ENCODE assay signal across 8 cellular contexts in genomic region chr2:101149241-101150192, GRCh38. TPM values are rescaled to one million over a fixed set of nuclear protein-coding genes. Genes with fewer than 3 reads are reported as not detected.
DNase-seq lines count a peak whose midpoint lies in the region; ATAC-seq and TF ChIP-seq lines count a peak whose summit lies in the region.

No MANE protein-coding gene starts in this region.

- CTCF ChIA-PET in activated CD4-positive, alpha-beta T cell treated with anti-CD3 and anti-CD28 coated beads, Interleukin-2, amount 10 ng/mL, durations not matched to agents 7 days and 5 days (lab: Charles Lee), result interaction anchor here (1.0 to 1.7 kb wide), 5 partner anchors 9 to 137 kb away, joined by 3 to 7 read pairs (median 5); partner anchors contain the start of gene CNOT11
- CTCF ChIA-PET in activated B cell treated with CpG ODN at 0.5 μM for 24 hours (lab: Charles Lee), result interaction anchor here (1.8 to 4.9 kb wide), 3 partner anchors 25 to 56 kb away, joined by 5 to 32 read pairs (median 8); no protein-coding TSS in a partner anchor

- no peaks in the 10 kb centered on the region for H3K36me3 Mint-ChIP-seq in activated CD4-positive, alpha-beta T cell treated with anti-CD3 and anti-CD28 coated beads, Interleukin-2, amount 10 ng/mL, durations not matched to agents 7 days and 5 days (ENCODE audit: low read depth)
- no peaks in the 10 kb centered on the region for H3K36me3 Mint-ChIP-seq in activated B cell treated with CpG ODN at 0.5 μM for 24 hours (ENCODE audit: low read depth)

- TF ChIP-seq CTCF in activated B cell treated with CpG ODN at 0.5 μM for 24 hours (IDR thresholded peaks at IDR 0.05), result no peak

- H3K4me1 Mint-ChIP-seq in activated CD4-positive, alpha-beta T cell treated with anti-CD3 and anti-CD28 coated beads, Interleukin-2, amount 10 ng/mL, durations not matched to agents 7 days and 5 days, result peaks cover 15% of the 10 kb centered on the region
- H3K4me1 Mint-ChIP-seq in activated B cell treated with CpG ODN at 0.5 μM for 24 hours, result peaks cover 32% of the 10 kb centered on the region

- peaks cover 72% of the 10 kb centered on the region for H3K27me3 Mint-ChIP-seq in activated CD4-positive, alpha-beta T cell treated with anti-CD3 and anti-CD28 coated beads, Interleukin-2, amount 10 ng/mL, durations not matched to agents 7 days and 5 days
- peaks cover 35% of the 10 kb centered on the region for H3K27me3 Mint-ChIP-seq in activated B cell treated with CpG ODN at 0.5 μM for 24 hours

- H3K27ac ChIP-seq in subcutaneous abdominal adipose tissue (ENCODE audit: low read depth, low read length), result no peak overlapping the region

- H3K4me3 ChIP-seq in iPS-18c (ENCODE audit: insufficient read depth, low read depth, low read length) (peak overlapping the region; percentile 66; the same call in 1 of the 2 replicates), subcutaneous abdominal adipose tissue (ENCODE audit: low read depth in 1 of 5, low read length in 5 of 5) (peak overlapping the region; percentile 17 to 77 (median 72))

- ATAC-seq in activated B cell treated with CpG ODN at 0.5 μM for 24 hours (ENCODE audit: low read depth) (no peak), HG03457 (IDR thresholded peaks at IDR 0.05; ENCODE audit: unreplicated experiment) (no peak), GM21515 (IDR thresholded peaks at IDR 0.05; ENCODE audit: unreplicated experiment) (no peak), HG03571 (IDR thresholded peaks at IDR 0.05; ENCODE audit: unreplicated experiment) (no peak)

- DNase-seq in activated CD4-positive, alpha-beta T cell treated with anti-CD3 and anti-CD28 coated beads, Interleukin-2, amount 10 ng/mL, durations not matched to agents 7 days and 5 days, result no peak
- no peak for DNase-seq in activated CD4-positive, alpha-beta T cell treated with anti-CD3 and anti-CD28 coated beads for 1 hour
- DNase-seq in activated B cell treated with CpG ODN at 0.5 μM for 24 hours, result no peak

- POLR2A ChIA-PET in activated CD4-positive, alpha-beta T cell treated with anti-CD3 and anti-CD28 coated beads, Interleukin-2, amount 10 ng/mL, durations not matched to agents 7 days and 5 days (lab: Charles Lee), result no interaction called here
- POLR2A ChIA-PET in activated B cell treated with CpG ODN at 0.5 μM for 24 hours (lab: Charles Lee), result interaction anchor here (1.3 to 1.5 kb wide), 2 partner anchors 7 to 55 kb away, joined by 3 to 6 read pairs; no protein-coding TSS in a partner anchor

- H3K36me3 ChIP-seq in subcutaneous abdominal adipose tissue (ENCODE audit: control insufficient read depth in 5 of 5, insufficient read depth in 5 of 5, low read length in 5 of 5), result no peaks in the 10 kb centered on the region

- H3K9ac ChIP-seq in subcutaneous abdominal adipose tissue (ENCODE audit: low read length in 5 of 5), result peak overlapping the region in 2 of 5 donors; percentile 43 to 73

- H3K4me1 ChIP-seq in subcutaneous abdominal adipose tissue (ENCODE audit: control insufficient read depth in 5 of 5, insufficient read depth in 5 of 5, low read length in 5 of 5), result peaks cover 6 to 40% (median 28%) of the 10 kb centered on the region in 5 donors

- peak overlapping the region; percentile 59 for H3K4me3 Mint-ChIP-seq in activated CD4-positive, alpha-beta T cell treated with anti-CD3 and anti-CD28 coated beads, Interleukin-2, amount 10 ng/mL, durations not matched to agents 7 days and 5 days
- H3K4me3 Mint-ChIP-seq in activated B cell treated with CpG ODN at 0.5 μM for 24 hours, result peak overlapping the region; percentile 75

- H3K27me3 ChIP-seq in subcutaneous abdominal adipose tissue (ENCODE audit: control insufficient read depth in 5 of 5, insufficient read depth in 4 of 5, low read length in 5 of 5), result no peaks in the 10 kb centered on the region

- no peak overlapping the region for H3K27ac Mint-ChIP-seq in activated CD4-positive, alpha-beta T cell treated with anti-CD3 and anti-CD28 coated beads, Interleukin-2, amount 10 ng/mL, durations not matched to agents 7 days and 5 days
- no peak overlapping the region for H3K27ac Mint-ChIP-seq in activated B cell treated with CpG ODN at 0.5 μM for 24 hours

- H3K9me3 Mint-ChIP-seq in activated CD4-positive, alpha-beta T cell treated with anti-CD3 and anti-CD28 coated beads, Interleukin-2, amount 10 ng/mL, durations not matched to agents 7 days and 5 days, result no peaks in the 10 kb centered on the region
- no peaks in the 10 kb centered on the region for H3K9me3 Mint-ChIP-seq in activated B cell treated with CpG ODN at 0.5 μM for 24 hours

- intact Hi-C loops in activated B cell treated with CpG ODN at 0.5 μM for 24 hours (cut with micrococcal nuclease), result no loop called here

- H3K9me3 ChIP-seq in iPS-18c (ENCODE audit: control insufficient read depth, insufficient read depth, low read length) (no peaks in the 10 kb centered on the region), subcutaneous abdominal adipose tissue (ENCODE audit: control insufficient read depth in 5 of 5, low read length in 5 of 5) (no peaks in the 10 kb centered on the region)

RNA-seq across cellular contexts. Expression of gene TBC1D8, which starts 1.7 kb away (rescaled TPM):
- under 1 TPM; 0.50 to 0.65 TPM for total RNA-seq in activated CD4-positive, alpha-beta T cell treated with anti-CD3 and anti-CD28 coated beads, Interleukin-2, amount 10 ng/mL, durations not matched to agents 7 days and 5 days
- 3.5 and 4.7 TPM in 2 replicates for total RNA-seq in activated B cell treated with CpG ODN at 0.5 μM for 24 hours
